9 cellular contexts compared by ENCODE assay signal in genomic region chr11:13315517-13316432, GRCh38. TPM values are rescaled to one million over a fixed set of nuclear protein-coding genes. Genes with fewer than 3 reads are reported as not detected.
DNase-seq lines count a peak whose midpoint lies in the region; ATAC-seq and TF ChIP-seq lines count a peak whose summit lies in the region.
"Had no signal": no experiment of that assay in that cellular context is flagged by ENCODE, and none has a peak within 500 bp of the region (broad histone marks: within the 10 kb centered on the region; RNA-seq: fewer than 3 reads in every experiment).

No MANE protein-coding gene starts in this region.

- H3K36me3 ChIP-seq in left ventricle myocardium inferior (peaks cover 6% of the 10 kb centered on the region), tibial artery (peaks cover 0 to 10% (median 0%) of the 10 kb centered on the region in 3 donors), transverse colon (no peaks in the 10 kb centered on the region)

- WGBS in transverse colon (ENCODE audit: low coverage in 1 of 2), 2 donors = 91% methylated on average over 11 of the region's 11 CpGs; no CpG with 5 or more reads in 1 of the 2 donors

- no peaks in the 10 kb centered on the region for H3K27me3 ChIP-seq in left ventricle myocardium inferior (ENCODE audit: low read depth)
- H3K27me3 ChIP-seq in tibial artery = no peaks in the 10 kb centered on the region
- H3K27me3 ChIP-seq in transverse colon = no peaks in the 10 kb centered on the region

- H3K9me3 ChIP-seq in left ventricle myocardium inferior (replicated peaks) = no peaks in the 10 kb centered on the region
- H3K9me3 ChIP-seq in tibial artery = no peaks in the 10 kb centered on the region
- H3K9me3 ChIP-seq in transverse colon = no peaks in the 10 kb centered on the region

- H3K4me1 ChIP-seq in left ventricle myocardium inferior (peaks cover 82% of the 10 kb centered on the region), tibial artery (peaks cover 0 to 62% (median 38%) of the 10 kb centered on the region in 4 donors), transverse colon (peaks cover 16 to 49% (median 19%) of the 10 kb centered on the region in 4 donors)

- H3K4me3 ChIP-seq in left ventricle myocardium inferior (no peak overlapping the region), tibial artery (no peak overlapping the region), transverse colon (no peak overlapping the region)

- no peak for ATAC-seq in activated T-cell treated with anti-CD3 and anti-CD28 coated beads, Interleukin-2, amount 50 U/mL, for 4 hours
- ATAC-seq in GM19035 (IDR thresholded peaks at IDR 0.05; ENCODE audit: unreplicated experiment) = no peak

- H3K27ac Mint-ChIP-seq in activated T-cell treated with anti-CD3 and anti-CD28 coated beads, Interleukin-2, amount 50 U/mL, for 24 hours = peak overlapping the region; percentile 66

- H3K36me3 Mint-ChIP-seq in activated T-cell treated with anti-CD3 and anti-CD28 coated beads, Interleukin-2, amount 50 U/mL, for 24 hours (ENCODE audit: low read depth) = peaks cover 30% of the 10 kb centered on the region
- H3K36me3 Mint-ChIP-seq in activated T-cell treated with anti-CD3 and anti-CD28 coated beads, Interleukin-2, amount 50 U/mL, for 4 hours (ENCODE audit: insufficient read depth) = peaks cover 22% of the 10 kb centered on the region

- H3K27me3 Mint-ChIP-seq in activated T-cell treated with anti-CD3 and anti-CD28 coated beads, Interleukin-2, amount 50 U/mL, for 24 hours = no peaks in the 10 kb centered on the region
- H3K27me3 Mint-ChIP-seq in activated T-cell treated with anti-CD3 and anti-CD28 coated beads, Interleukin-2, amount 50 U/mL, for 4 hours (ENCODE audit: low read depth) = no peaks in the 10 kb centered on the region

- DNase-seq in activated T-cell treated with anti-CD3 and anti-CD28 coated beads, Interleukin-2, amount 50 U/mL, for 24 hours = no peak
- no peak for DNase-seq in activated T-cell treated with anti-CD3 and anti-CD28 coated beads, Interleukin-2, amount 50 U/mL, for 4 hours
- DNase-seq in NCI-H226 = peak; percentile 15
- no peak for DNase-seq in left ventricle myocardium inferior
- no peak for DNase-seq in tibial artery
- no peak for DNase-seq in transverse colon
- DNase-seq in mesenteric fat pad (ENCODE audit: low spot score) = no peak
- DNase-seq: NCI-H1105 treated with DMSO at 0.1 percent for 48 hours had no signal

- H3K4me3 Mint-ChIP-seq in activated T-cell treated with anti-CD3 and anti-CD28 coated beads, Interleukin-2, amount 50 U/mL, for 24 hours = no peak overlapping the region
- no peak overlapping the region for H3K4me3 Mint-ChIP-seq in activated T-cell treated with anti-CD3 and anti-CD28 coated beads, Interleukin-2, amount 50 U/mL, for 4 hours

- no peak for TF ChIP-seq EP300 in transverse colon (IDR thresholded peaks at IDR 0.05; ENCODE audit: low read depth)

- in situ Hi-C loops in transverse colon (cut with MboI; ENCODE audit: low pct_ligation_motif_present in 1 of 4, low pct_unique_long_range_greater_than_20kb in 1 of 4, low sequenced_read_pairs in 3 of 4) = no loop called here

- H3K9me3 Mint-ChIP-seq in activated T-cell treated with anti-CD3 and anti-CD28 coated beads, Interleukin-2, amount 50 U/mL, for 24 hours = no peaks in the 10 kb centered on the region
- no peaks in the 10 kb centered on the region for H3K9me3 Mint-ChIP-seq in activated T-cell treated with anti-CD3 and anti-CD28 coated beads, Interleukin-2, amount 50 U/mL, for 4 hours

- TF ChIP-seq POLR2A in transverse colon (IDR thresholded peaks at IDR 0.05) = no peak

- H3K27ac ChIP-seq in left ventricle myocardium inferior (replicated peaks) = peak overlapping the region; percentile 32
- H3K27ac ChIP-seq in tibial artery = peak overlapping the region; percentile 51 to 65
- H3K27ac ChIP-seq in transverse colon = no peak overlapping the region

- TF ChIP-seq CTCF in left ventricle myocardium inferior (IDR thresholded peaks at IDR 0.05; ENCODE audit: borderline replicate concordance) (no peak), tibial artery (IDR thresholded peaks at IDR 0.05) (no peak), transverse colon (IDR thresholded peaks at IDR 0.05) (no peak)

- intact Hi-C loops in left ventricle myocardium inferior (cut with micrococcal nuclease) = no loop called here
- intact Hi-C loops in tibial artery (cut with DNase I; ENCODE audit: low total_unique reads) = no loop called here
- intact Hi-C loops in transverse colon (cut with DNase I; ENCODE audit: low total_unique reads) = no loop called here

- peaks cover 84% of the 10 kb centered on the region for H3K4me1 Mint-ChIP-seq in activated T-cell treated with anti-CD3 and anti-CD28 coated beads, Interleukin-2, amount 50 U/mL, for 24 hours (ENCODE audit: low read depth)
- H3K4me1 Mint-ChIP-seq in activated T-cell treated with anti-CD3 and anti-CD28 coated beads, Interleukin-2, amount 50 U/mL, for 4 hours (ENCODE audit: low read depth) = peaks cover 84% of the 10 kb centered on the region

RNA-seq across cellular contexts. Expression of gene BMAL1, which starts 38.2 kb away (rescaled TPM):
- total RNA-seq in activated T-cell treated with anti-CD3 and anti-CD28 coated beads, Interleukin-2, amount 50 U/mL, for 4 hours = 10 to 100 TPM in 2 of 3 donors, 1 to 10 TPM in 1; 8.8 to 15.5 (median 14.0) TPM
- 7.1 TPM for total RNA-seq in left ventricle myocardium inferior
- 10 to 100 TPM; 20.7 to 48.6 (median 30.8) TPM for total RNA-seq in transverse colon
- total RNA-seq in mesenteric fat pad = 43.6 TPM

Comparison
In these comparisons a context has a peak if more than half of its experiments do, and no peak if none do; other contexts are left out.
1. H3K27ac ChIP-seq: peak in left ventricle myocardium inferior (single experiment) and tibial artery (2 of 2); none in transverse colon (0 of 4).